In genomic region chrX:10545882-10546281, GRCh38 we compare ENCODE assay signal across 31 cellular contexts.
"Had no signal": no experiment of that assay in that cellular context is flagged by ENCODE, and none has a peak within 500 bp of the region (broad histone marks: within the 10 kb centered on the region; RNA-seq: fewer than 3 reads in every experiment).

No MANE protein-coding gene starts in this region.

- H3K4me1 ChIP-seq: ascending aorta, body of pancreas, breast epithelium had no signal

- H3K4me3 Mint-ChIP-seq: activated CD4-positive, alpha-beta T cell treated with anti-CD3 and anti-CD28 coated beads, Interleukin-2, amount 10 ng/mL, durations not matched to agents 24 days and 14 days; activated CD8-positive, alpha-beta T cell treated with anti-CD3 and anti-CD28 coated beads for 36 hours; activated naive CD8-positive, alpha-beta T cell treated with anti-CD3 and anti-CD28 coated beads for 36 hours; activated T-cell treated with anti-CD3 and anti-CD28 coated beads, Interleukin-2, amount 50 U/mL, for 72 hours; activated T-helper 17 cell treated with anti-CD3 and anti-CD28 coated beads, Interleukin-2, amount 50 U/mL, for 72 hours had no signal

- H3K36me3 ChIP-seq: ascending aorta, breast epithelium, MG63, WERI-Rb-1 had no signal

- H3K27ac Mint-ChIP-seq: activated CD4-positive, alpha-beta T cell treated with anti-CD3 and anti-CD28 coated beads, Interleukin-2, amount 10 ng/mL, durations not matched to agents 24 days and 14 days; activated CD8-positive, alpha-beta T cell treated with anti-CD3 and anti-CD28 coated beads for 36 hours; activated naive CD8-positive, alpha-beta T cell treated with anti-CD3 and anti-CD28 coated beads for 36 hours; activated T-cell treated with anti-CD3 and anti-CD28 coated beads, Interleukin-2, amount 50 U/mL, for 72 hours; activated T-helper 17 cell treated with anti-CD3 and anti-CD28 coated beads, Interleukin-2, amount 50 U/mL, for 72 hours had no signal

- DNase-seq: activated CD4-positive, alpha-beta T cell treated with anti-CD3 and anti-CD28 coated beads, Interleukin-2, amount 10 ng/mL, durations not matched to agents 24 days and 14 days; activated CD4-positive, alpha-beta T cell treated with anti-CD3 and anti-CD28 coated beads, Interleukin-2, amount 50 U/mL, for 4 hours; activated CD8-positive, alpha-beta T cell treated with anti-CD3 and anti-CD28 coated beads for 36 hours; activated effector memory CD4-positive, alpha-beta T cell treated with anti-CD3 and anti-CD28 coated beads, Interleukin-2, amount 50 U/mL, for 16 hours; activated naive CD4-positive, alpha-beta T cell; activated naive CD4-positive, alpha-beta T cell treated with anti-CD3 and anti-CD28 coated beads, Interleukin-2, amount 50 U/mL, for 16 hours; activated naive CD8-positive, alpha-beta T cell treated with anti-CD3 and anti-CD28 coated beads for 36 hours; activated T-cell treated with anti-CD3 and anti-CD28 coated beads, Interleukin-2, amount 50 U/mL, for 1 hour; activated T-cell treated with anti-CD3 and anti-CD28 coated beads, Interleukin-2, amount 50 U/mL, for 72 hours; amygdala; body of pancreas; MG63; NCI-H1048; NCI-H1105 treated with DMSO at 0.1 percent for 48 hours; NCI-H1436; NCI-H1694; NCI-H1930; NCI-H2081 treated with DMSO at 0.1 percent for 48 hours; NCI-H345; NCI-H524 treated with DMSO at 0.1 percent for 48 hours; NK-92 treated with Interleukin-12 subunit alpha and Interleukin-12 subunit beta, amount 100 ng/mL, for 24 hours; PC-9; Right ventricle myocardium superior; SW 1271; T-helper 1 cell; T-helper 2 cell; T-helper 9 cell; WERI-Rb-1 had no signal

- H3K4me3 ChIP-seq: ascending aorta, body of pancreas, breast epithelium, MG63, PC-9 had no signal

- H3K36me3 Mint-ChIP-seq: activated naive CD8-positive, alpha-beta T cell treated with anti-CD3 and anti-CD28 coated beads for 36 hours had no signal

- ATAC-seq: activated CD8-positive, alpha-beta T cell treated with anti-CD3 and anti-CD28 coated beads for 36 hours; activated T-cell treated with anti-CD3 and anti-CD28 coated beads, Interleukin-2, amount 50 U/mL, for 72 hours; activated T-helper 17 cell treated with anti-CD3 and anti-CD28 coated beads, Interleukin-2, amount 50 U/mL, for 72 hours; body of pancreas had no signal

- H3K9me3 Mint-ChIP-seq: activated CD4-positive, alpha-beta T cell treated with anti-CD3 and anti-CD28 coated beads, Interleukin-2, amount 10 ng/mL, durations not matched to agents 24 days and 14 days; activated CD8-positive, alpha-beta T cell treated with anti-CD3 and anti-CD28 coated beads for 36 hours; activated naive CD8-positive, alpha-beta T cell treated with anti-CD3 and anti-CD28 coated beads for 36 hours; activated T-cell treated with anti-CD3 and anti-CD28 coated beads, Interleukin-2, amount 50 U/mL, for 72 hours; activated T-helper 17 cell treated with anti-CD3 and anti-CD28 coated beads, Interleukin-2, amount 50 U/mL, for 72 hours had no signal

- H3K4me1 Mint-ChIP-seq: activated CD4-positive, alpha-beta T cell treated with anti-CD3 and anti-CD28 coated beads, Interleukin-2, amount 10 ng/mL, durations not matched to agents 24 days and 14 days; activated naive CD8-positive, alpha-beta T cell treated with anti-CD3 and anti-CD28 coated beads for 36 hours; activated T-helper 17 cell treated with anti-CD3 and anti-CD28 coated beads, Interleukin-2, amount 50 U/mL, for 72 hours had no signal

- H3K27me3 Mint-ChIP-seq: activated CD4-positive, alpha-beta T cell treated with anti-CD3 and anti-CD28 coated beads, Interleukin-2, amount 10 ng/mL, durations not matched to agents 24 days and 14 days; activated CD8-positive, alpha-beta T cell treated with anti-CD3 and anti-CD28 coated beads for 36 hours; activated naive CD8-positive, alpha-beta T cell treated with anti-CD3 and anti-CD28 coated beads for 36 hours; activated T-helper 17 cell treated with anti-CD3 and anti-CD28 coated beads, Interleukin-2, amount 50 U/mL, for 72 hours had no signal

- H3K27me3 ChIP-seq: ascending aorta, body of pancreas, MG63 had no signal

- H3K9me3 ChIP-seq: ascending aorta, body of pancreas, breast epithelium, MG63 had no signal

- H3K27ac ChIP-seq: ascending aorta, body of pancreas, breast epithelium, PC-9, WERI-Rb-1 had no signal

- H2AFZ ChIP-seq: PC-9 had no signal

- H3K4me2 ChIP-seq: PC-9 had no signal
